1 cellular context compared by ENCODE assay signal in the genomic region with DNA sequence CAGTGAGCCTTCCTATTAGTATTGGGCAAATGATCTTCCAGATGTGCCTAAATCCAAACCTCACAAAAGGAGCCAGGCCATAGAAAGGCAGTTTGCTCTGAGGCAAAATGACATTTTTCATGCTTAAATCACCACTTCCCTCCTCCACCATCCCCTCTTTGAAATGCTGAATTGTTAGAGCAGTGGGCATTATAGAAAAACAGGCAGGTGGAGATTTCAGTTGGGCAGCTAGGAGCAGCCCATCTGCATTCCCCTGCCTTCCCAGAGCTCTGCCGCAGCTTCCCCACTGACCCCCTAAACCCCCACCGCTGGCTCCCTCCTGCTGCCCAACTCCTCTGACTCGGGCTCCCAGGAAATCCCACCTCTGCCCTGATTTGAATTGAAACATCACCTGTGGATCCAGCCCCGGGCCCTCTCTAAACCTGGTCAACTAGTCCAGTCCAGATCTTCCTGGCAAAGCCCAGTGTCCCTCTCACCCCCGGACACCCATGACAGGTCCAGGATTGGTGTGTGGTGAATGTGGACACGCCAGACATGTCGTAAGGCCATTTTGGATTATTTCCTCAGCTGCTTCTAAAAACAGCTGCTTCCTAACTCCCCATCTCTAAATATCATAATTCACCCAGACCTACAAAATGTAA.
TF ChIP-seq lines count a peak whose summit lies in the region.

No MANE protein-coding gene starts in this region.

TF ChIP-seq in GM23338, 12 proteins besides CTCF, POLR2A, EP300 and RAD21 (continued from another document):
- TF ChIP-seq, protein P1, sequence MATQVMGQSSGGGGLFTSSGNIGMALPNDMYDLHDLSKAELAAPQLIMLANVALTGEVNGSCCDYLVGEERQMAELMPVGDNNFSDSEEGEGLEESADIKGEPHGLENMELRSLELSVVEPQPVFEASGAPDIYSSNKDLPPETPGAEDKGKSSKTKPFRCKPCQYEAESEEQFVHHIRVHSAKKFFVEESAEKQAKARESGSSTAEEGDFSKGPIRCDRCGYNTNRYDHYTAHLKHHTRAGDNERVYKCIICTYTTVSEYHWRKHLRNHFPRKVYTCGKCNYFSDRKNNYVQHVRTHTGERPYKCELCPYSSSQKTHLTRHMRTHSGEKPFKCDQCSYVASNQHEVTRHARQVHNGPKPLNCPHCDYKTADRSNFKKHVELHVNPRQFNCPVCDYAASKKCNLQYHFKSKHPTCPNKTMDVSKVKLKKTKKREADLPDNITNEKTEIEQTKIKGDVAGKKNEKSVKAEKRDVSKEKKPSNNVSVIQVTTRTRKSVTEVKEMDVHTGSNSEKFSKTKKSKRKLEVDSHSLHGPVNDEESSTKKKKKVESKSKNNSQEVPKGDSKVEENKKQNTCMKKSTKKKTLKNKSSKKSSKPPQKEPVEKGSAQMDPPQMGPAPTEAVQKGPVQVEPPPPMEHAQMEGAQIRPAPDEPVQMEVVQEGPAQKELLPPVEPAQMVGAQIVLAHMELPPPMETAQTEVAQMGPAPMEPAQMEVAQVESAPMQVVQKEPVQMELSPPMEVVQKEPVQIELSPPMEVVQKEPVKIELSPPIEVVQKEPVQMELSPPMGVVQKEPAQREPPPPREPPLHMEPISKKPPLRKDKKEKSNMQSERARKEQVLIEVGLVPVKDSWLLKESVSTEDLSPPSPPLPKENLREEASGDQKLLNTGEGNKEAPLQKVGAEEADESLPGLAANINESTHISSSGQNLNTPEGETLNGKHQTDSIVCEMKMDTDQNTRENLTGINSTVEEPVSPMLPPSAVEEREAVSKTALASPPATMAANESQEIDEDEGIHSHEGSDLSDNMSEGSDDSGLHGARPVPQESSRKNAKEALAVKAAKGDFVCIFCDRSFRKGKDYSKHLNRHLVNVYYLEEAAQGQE (IDR thresholded peaks at IDR 0.05; ENCODE audit: unreplicated experiment), result no peak
- TF ChIP-seq, protein P2, sequence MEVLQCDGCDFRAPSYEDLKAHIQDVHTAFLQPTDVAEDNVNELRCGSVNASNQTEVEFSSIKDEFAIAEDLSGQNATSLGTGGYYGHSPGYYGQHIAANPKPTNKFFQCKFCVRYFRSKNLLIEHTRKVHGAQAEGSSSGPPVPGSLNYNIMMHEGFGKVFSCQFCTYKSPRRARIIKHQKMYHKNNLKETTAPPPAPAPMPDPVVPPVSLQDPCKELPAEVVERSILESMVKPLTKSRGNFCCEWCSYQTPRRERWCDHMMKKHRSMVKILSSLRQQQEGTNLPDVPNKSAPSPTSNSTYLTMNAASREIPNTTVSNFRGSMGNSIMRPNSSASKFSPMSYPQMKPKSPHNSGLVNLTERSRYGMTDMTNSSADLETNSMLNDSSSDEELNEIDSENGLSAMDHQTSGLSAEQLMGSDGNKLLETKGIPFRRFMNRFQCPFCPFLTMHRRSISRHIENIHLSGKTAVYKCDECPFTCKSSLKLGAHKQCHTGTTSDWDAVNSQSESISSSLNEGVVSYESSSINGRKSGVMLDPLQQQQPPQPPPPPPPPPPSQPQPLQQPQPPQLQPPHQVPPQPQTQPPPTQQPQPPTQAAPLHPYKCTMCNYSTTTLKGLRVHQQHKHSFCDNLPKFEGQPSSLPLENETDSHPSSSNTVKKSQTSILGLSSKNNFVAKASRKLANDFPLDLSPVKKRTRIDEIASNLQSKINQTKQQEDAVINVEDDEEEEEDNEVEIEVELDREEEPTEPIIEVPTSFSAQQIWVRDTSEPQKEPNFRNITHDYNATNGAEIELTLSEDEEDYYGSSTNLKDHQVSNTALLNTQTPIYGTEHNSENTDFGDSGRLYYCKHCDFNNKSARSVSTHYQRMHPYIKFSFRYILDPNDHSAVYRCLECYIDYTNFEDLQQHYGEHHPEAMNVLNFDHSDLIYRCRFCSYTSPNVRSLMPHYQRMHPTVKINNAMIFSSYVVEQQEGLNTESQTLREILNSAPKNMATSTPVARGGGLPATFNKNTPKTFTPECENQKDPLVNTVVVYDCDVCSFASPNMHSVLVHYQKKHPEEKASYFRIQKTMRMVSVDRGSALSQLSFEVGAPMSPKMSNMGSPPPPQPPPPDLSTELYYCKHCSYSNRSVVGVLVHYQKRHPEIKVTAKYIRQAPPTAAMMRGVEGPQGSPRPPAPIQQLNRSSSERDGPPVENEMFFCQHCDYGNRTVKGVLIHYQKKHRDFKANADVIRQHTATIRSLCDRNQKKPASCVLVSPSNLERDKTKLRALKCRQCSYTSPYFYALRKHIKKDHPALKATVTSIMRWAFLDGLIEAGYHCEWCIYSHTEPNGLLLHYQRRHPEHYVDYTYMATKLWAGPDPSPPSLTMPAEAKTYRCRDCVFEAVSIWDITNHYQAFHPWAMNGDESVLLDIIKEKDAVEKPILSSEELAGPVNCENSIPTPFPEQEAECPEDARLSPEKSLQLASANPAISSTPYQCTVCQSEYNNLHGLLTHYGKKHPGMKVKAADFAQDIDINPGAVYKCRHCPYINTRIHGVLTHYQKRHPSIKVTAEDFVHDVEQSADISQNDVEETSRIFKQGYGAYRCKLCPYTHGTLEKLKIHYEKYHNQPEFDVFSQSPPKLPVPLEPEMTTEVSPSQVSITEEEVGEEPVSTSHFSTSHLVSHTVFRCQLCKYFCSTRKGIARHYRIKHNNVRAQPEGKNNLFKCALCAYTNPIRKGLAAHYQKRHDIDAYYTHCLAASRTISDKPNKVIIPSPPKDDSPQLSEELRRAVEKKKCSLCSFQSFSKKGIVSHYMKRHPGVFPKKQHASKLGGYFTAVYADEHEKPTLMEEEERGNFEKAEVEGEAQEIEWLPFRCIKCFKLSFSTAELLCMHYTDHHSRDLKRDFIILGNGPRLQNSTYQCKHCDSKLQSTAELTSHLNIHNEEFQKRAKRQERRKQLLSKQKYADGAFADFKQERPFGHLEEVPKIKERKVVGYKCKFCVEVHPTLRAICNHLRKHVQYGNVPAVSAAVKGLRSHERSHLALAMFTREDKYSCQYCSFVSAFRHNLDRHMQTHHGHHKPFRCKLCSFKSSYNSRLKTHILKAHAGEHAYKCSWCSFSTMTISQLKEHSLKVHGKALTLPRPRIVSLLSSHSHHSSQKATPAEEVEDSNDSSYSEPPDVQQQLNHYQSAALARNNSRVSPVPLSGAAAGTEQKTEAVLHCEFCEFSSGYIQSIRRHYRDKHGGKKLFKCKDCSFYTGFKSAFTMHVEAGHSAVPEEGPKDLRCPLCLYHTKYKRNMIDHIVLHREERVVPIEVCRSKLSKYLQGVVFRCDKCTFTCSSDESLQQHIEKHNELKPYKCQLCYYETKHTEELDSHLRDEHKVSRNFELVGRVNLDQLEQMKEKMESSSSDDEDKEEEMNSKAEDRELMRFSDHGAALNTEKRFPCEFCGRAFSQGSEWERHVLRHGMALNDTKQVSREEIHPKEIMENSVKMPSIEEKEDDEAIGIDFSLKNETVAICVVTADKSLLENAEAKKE (CRISPR knock-in tag; IDR thresholded peaks at IDR 0.05), result no peak
- TF ChIP-seq CREB1 (CRISPR knock-in tag; IDR thresholded peaks at IDR 0.05; ENCODE audit: low read depth) (no peak), ZNF331 (CRISPR knock-in tag; IDR thresholded peaks at IDR 0.05; ENCODE audit: low read depth) (no peak), POLR2AphosphoS5 (IDR thresholded peaks at IDR 0.05; ENCODE audit: low read depth) (no peak), NANOG (IDR thresholded peaks at IDR 0.05; ENCODE audit: borderline replicate concordance) (no peak)
TF ChIP-seq in GM23338: peak in this region for 0.
